ENCODE assay signal across 20 cellular contexts in the genomic region with DNA sequence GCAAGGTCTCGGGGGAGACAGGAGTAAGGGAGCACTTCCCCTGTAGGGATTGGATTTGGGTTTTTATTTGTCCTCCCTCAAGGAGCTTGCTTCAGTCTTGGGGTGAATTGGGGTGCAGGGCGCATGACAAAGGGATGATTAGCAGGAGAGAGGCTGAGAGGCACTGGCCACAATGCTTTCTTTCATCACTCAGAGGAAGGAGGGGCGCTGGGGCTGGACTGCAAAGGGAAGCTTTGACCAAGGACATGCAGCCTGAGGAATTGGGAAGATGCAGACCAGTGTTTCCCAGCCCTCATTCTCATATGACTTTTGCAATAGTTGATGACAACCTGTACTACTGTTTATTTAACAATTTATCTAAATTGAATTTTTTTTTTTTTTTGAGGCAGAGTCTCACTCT. TPM values are rescaled to one million over a fixed set of nuclear protein-coding genes. Genes with fewer than 3 reads are reported as not detected.
DNase-seq lines count a peak whose midpoint lies in the region; ATAC-seq and TF ChIP-seq lines count a peak whose summit lies in the region.
"Had no signal": no experiment of that assay in that cellular context is flagged by ENCODE, and none has a peak within 500 bp of the region (broad histone marks: within the 10 kb centered on the region; RNA-seq: fewer than 3 reads in every experiment).

No MANE protein-coding gene starts in this region.

- CTCF ChIA-PET in MCF 10A (lab: Yijun Ruan, JAX) = no interaction called here

- no peak overlapping the region for H3K9ac ChIP-seq in neural progenitor cell
- H3K9ac ChIP-seq: GM23248 had no signal

- H3K4me2 ChIP-seq in neural progenitor cell = no peak overlapping the region
- H3K4me2 ChIP-seq: PC-9 had no signal

- no TSS peak for BruUV-seq in MCF 10A (replicated peaks; lab: Mats Ljungman, UMichigan)

- no peak overlapping the region for H3K27ac Mint-ChIP-seq in neural progenitor cell
- H3K27ac Mint-ChIP-seq in MCF 10A (ENCODE audit: low read depth, unreplicated experiment) = no peak overlapping the region
- H3K27ac Mint-ChIP-seq: CD4-positive, CD25-positive, alpha-beta regulatory T cell had no signal

- no peak for ATAC-seq in HG02970 (IDR thresholded peaks at IDR 0.05; ENCODE audit: low FRiP score, unreplicated experiment)

- intact Hi-C loops in MCF 10A (cut with micrococcal nuclease) = no loop called here

- POLR2A ChIA-PET in MCF 10A (lab: Yijun Ruan, JAX) = interaction anchor here (0.6 kb wide), 1 partner anchor 68 kb away, joined by 3 read pairs; no protein-coding TSS in a partner anchor

- H3F3A ChIP-seq in neural progenitor cell (ENCODE audit: low read depth) = no peaks in the 10 kb centered on the region

- H3K36me3 Mint-ChIP-seq in neural progenitor cell = no peaks in the 10 kb centered on the region
- no peaks in the 10 kb centered on the region for H3K36me3 Mint-ChIP-seq in MCF 10A (ENCODE audit: insufficient read depth, unreplicated experiment)
- H3K36me3 Mint-ChIP-seq: CD4-positive, CD25-positive, alpha-beta regulatory T cell had no signal

- H3K4me3 ChIP-seq in coronary artery (no peak overlapping the region), neural progenitor cell (no peak overlapping the region)
- H3K4me3 ChIP-seq: GM23248, PC-9 had no signal

- no peaks in the 10 kb centered on the region for H3K79me2 ChIP-seq in neural progenitor cell (ENCODE audit: low read depth)

- TF ChIP-seq CTCF in coronary artery (IDR thresholded peaks at IDR 0.05) (no peak), neural progenitor cell (IDR thresholded peaks at IDR 0.05) (no peak), MCF 10A (IDR thresholded peaks at IDR 0.05; ENCODE audit: unreplicated experiment) (no peak)

- H3K4me3 Mint-ChIP-seq in neural progenitor cell (no peak overlapping the region), MCF 10A (ENCODE audit: unreplicated experiment) (no peak overlapping the region)
- H3K4me3 Mint-ChIP-seq: CD4-positive, CD25-positive, alpha-beta regulatory T cell had no signal

- H3K27me3 Mint-ChIP-seq in neural progenitor cell (ENCODE audit: insufficient read depth, low read depth) (peaks cover 7% of the 10 kb centered on the region), MCF 10A (ENCODE audit: insufficient read depth, unreplicated experiment) (no peaks in the 10 kb centered on the region)
- H3K27me3 Mint-ChIP-seq: CD4-positive, CD25-positive, alpha-beta regulatory T cell had no signal

- H2AFZ ChIP-seq in neural progenitor cell (replicated peaks) = no peak overlapping the region
- H2AFZ ChIP-seq: GM23248, PC-9 had no signal

- no peaks in the 10 kb centered on the region for H3K4me1 ChIP-seq in neural progenitor cell
- H3K4me1 ChIP-seq: Caco-2 had no signal

- H3K36me3 ChIP-seq in neural progenitor cell = no peaks in the 10 kb centered on the region

- no peaks in the 10 kb centered on the region for H3K27me3 ChIP-seq in neural progenitor cell

- H3K9me3 ChIP-seq in neural progenitor cell (ENCODE audit: low read depth) = no peaks in the 10 kb centered on the region
- H3K9me3 ChIP-seq: Caco-2 had no signal

- H3K4me1 Mint-ChIP-seq in neural progenitor cell (peaks cover under 1% of the 10 kb centered on the region), MCF 10A (ENCODE audit: insufficient read depth, unreplicated experiment) (peaks cover 9% of the 10 kb centered on the region)
- H3K4me1 Mint-ChIP-seq: CD4-positive, CD25-positive, alpha-beta regulatory T cell had no signal

- H3K27ac ChIP-seq in coronary artery (no peak overlapping the region), neural progenitor cell (no peak overlapping the region), substantia nigra (ENCODE audit: low read depth, low read length, poor library complexity, severe bottlenecking) (peak overlapping the region; percentile 49)
- H3K27ac ChIP-seq: GM23248, PC-9 had no signal

- peak; percentile 12 for DNase-seq in coronary artery (ENCODE audit: low spot score)
- DNase-seq in hypothalamus (lab: John Stamatoyannopoulos, UW) = peak in 39 of 51 donors; percentile 3 to 78 (median 38)
- peak; percentile 12 for DNase-seq in neural progenitor cell (ENCODE audit: low spot score)
- DNase-seq in substantia nigra (lab: John Stamatoyannopoulos, UW) = peak in 45 of 49 donors; percentile 6 to 80 (median 51)
- no peak for DNase-seq in MCF 10A (ENCODE audit: unreplicated experiment)
- no peak for DNase-seq in NCI-H82 (lab: John Stamatoyannopoulos, UW)
- DNase-seq in GM03348 (ENCODE audit: low spot score) = no peak
- DNase-seq: ACHN; AML-193; Caco-2; CD4-positive, CD25-positive, alpha-beta regulatory T cell; DMS153; EL; GM23248; KBM-7; NCI-H1436 treated with DMSO at 0.1 percent for 48 hours; NCI-H2081; NCI-H510A treated with DMSO at 0.1 percent for 48 hours; PC-9 had no signal

- H3K9me3 Mint-ChIP-seq in neural progenitor cell (no peaks in the 10 kb centered on the region), MCF 10A (ENCODE audit: unreplicated experiment) (no peaks in the 10 kb centered on the region)
- H3K9me3 Mint-ChIP-seq: CD4-positive, CD25-positive, alpha-beta regulatory T cell had no signal

- H4K20me1 ChIP-seq in neural progenitor cell (ENCODE audit: low read depth) = no peaks in the 10 kb centered on the region

RNA-seq across cellular contexts. Expression of gene PDPN, which starts 34.1 kb away (rescaled TPM):
- total RNA-seq in neural progenitor cell (ENCODE audit: low replicate concordance) (2.2 and 3.4 TPM in 2 replicates), MCF 10A (2022) (30.7 and 35.1 TPM in 2 replicates)
- total RNA-seq: Caco-2; CD4-positive, CD25-positive, alpha-beta regulatory T cell; PC-9 had no signal

RNA-seq across cellular contexts. Expression of gene LRRC38, which starts 35.7 kb away (rescaled TPM):
- not detected in 2 replicates for total RNA-seq in neural progenitor cell (ENCODE audit: low replicate concordance)
- total RNA-seq in MCF 10A (2022) = not detected in 2 replicates
- total RNA-seq: Caco-2; CD4-positive, CD25-positive, alpha-beta regulatory T cell; GM23248; PC-9 had no signal

Comparison
In these comparisons a context has a peak if more than half of its experiments do, and no peak if none do; other contexts are left out.
1. DNase-seq: peak in coronary artery (single experiment), hypothalamus (39 of 51), neural progenitor cell (single experiment) and substantia nigra (45 of 49); none in MCF 10A (single experiment), NCI-H82 (single experiment) and GM03348 (single experiment).